In genomic region chr15:52021892-52022540, GRCh38 we compare ENCODE assay signal across 9 cellular contexts. TPM values are rescaled to one million over a fixed set of nuclear protein-coding genes. Genes with fewer than 3 reads are reported as not detected.
DNase-seq lines count a peak whose midpoint lies in the region; ATAC-seq and TF ChIP-seq lines count a peak whose summit lies in the region.
"Had no signal": no experiment of that assay in that cellular context is flagged by ENCODE, and none has a peak within 500 bp of the region (broad histone marks: within the 10 kb centered on the region; RNA-seq: fewer than 3 reads in every experiment).

No MANE protein-coding gene starts in this region.

- no peak for ATAC-seq in activated naive CD8-positive, alpha-beta T cell treated with anti-CD3 and anti-CD28 coated beads, Interleukin-2, amount 50 U/mL, for 24 hours
- no peak for ATAC-seq in GM21723 (IDR thresholded peaks at IDR 0.05; ENCODE audit: unreplicated experiment)
- ATAC-seq in HG03439 (IDR thresholded peaks at IDR 0.05; ENCODE audit: unreplicated experiment): no peak

- H3K9me3 Mint-ChIP-seq in activated T-cell treated with anti-CD3 and anti-CD28 coated beads, Interleukin-2, amount 50 U/mL, for 24 hours: no peaks in the 10 kb centered on the region
- no peaks in the 10 kb centered on the region for H3K9me3 Mint-ChIP-seq in activated naive CD8-positive, alpha-beta T cell treated with anti-CD3 and anti-CD28 coated beads, Interleukin-2, amount 50 U/mL, for 24 hours

- H3K27me3 ChIP-seq in iPS-20b (ENCODE audit: insufficient read depth, low read length): no peaks in the 10 kb centered on the region
- H3K27me3 ChIP-seq in thyroid gland: no peaks in the 10 kb centered on the region

- no peaks in the 10 kb centered on the region for H3K36me3 ChIP-seq in iPS-20b (ENCODE audit: insufficient read depth, low read depth, low read length)
- no peaks in the 10 kb centered on the region for H3K36me3 ChIP-seq in thyroid gland

- H3K9me3 ChIP-seq in iPS-20b (ENCODE audit: insufficient read depth, low read depth, low read length) (no peaks in the 10 kb centered on the region), thyroid gland (no peaks in the 10 kb centered on the region)

- H3K4me1 ChIP-seq in iPS-20b (ENCODE audit: insufficient read depth, low read length) (peaks cover 11% of the 10 kb centered on the region; the same call in 1 of the 2 replicates), thyroid gland (peaks cover 13 to 24% of the 10 kb centered on the region in 2 donors)

- H3K27ac Mint-ChIP-seq in activated T-cell treated with anti-CD3 and anti-CD28 coated beads, Interleukin-2, amount 50 U/mL, for 24 hours: peak overlapping the region; percentile 75
- H3K27ac Mint-ChIP-seq in activated naive CD8-positive, alpha-beta T cell treated with anti-CD3 and anti-CD28 coated beads, Interleukin-2, amount 50 U/mL, for 24 hours: no peak overlapping the region

- 51 to 58% methylated on average over 10 of the region's 10 CpGs for WGBS in thyroid gland, 2 donors

- H3K27me3 Mint-ChIP-seq in activated T-cell treated with anti-CD3 and anti-CD28 coated beads, Interleukin-2, amount 50 U/mL, for 24 hours: no peaks in the 10 kb centered on the region
- peaks cover 2% of the 10 kb centered on the region for H3K27me3 Mint-ChIP-seq in activated naive CD8-positive, alpha-beta T cell treated with anti-CD3 and anti-CD28 coated beads, Interleukin-2, amount 50 U/mL, for 24 hours

- no peak overlapping the region for H3K9ac ChIP-seq in iPS-20b (ENCODE audit: low read depth, low read length)

- intact Hi-C loops in thyroid gland (cut with DNase I): no loop called here

- H3K4me1 Mint-ChIP-seq in activated T-cell treated with anti-CD3 and anti-CD28 coated beads, Interleukin-2, amount 50 U/mL, for 24 hours (ENCODE audit: low read depth): peaks cover 56% of the 10 kb centered on the region
- H3K4me1 Mint-ChIP-seq in activated naive CD8-positive, alpha-beta T cell treated with anti-CD3 and anti-CD28 coated beads, Interleukin-2, amount 50 U/mL, for 24 hours: peaks cover 47% of the 10 kb centered on the region

- H3K4me3 Mint-ChIP-seq in activated T-cell treated with anti-CD3 and anti-CD28 coated beads, Interleukin-2, amount 50 U/mL, for 24 hours: peak overlapping the region; percentile 89
- peak overlapping the region; percentile 34 for H3K4me3 Mint-ChIP-seq in activated naive CD8-positive, alpha-beta T cell treated with anti-CD3 and anti-CD28 coated beads, Interleukin-2, amount 50 U/mL, for 24 hours

- no peak for DNase-seq in activated T-cell treated with anti-CD3 and anti-CD28 coated beads, Interleukin-2, amount 50 U/mL, for 24 hours
- DNase-seq in activated T-cell treated with anti-CD3 and anti-CD28 coated beads for 4 hours (no peak), thyroid gland (peak; percentile 18 to 48), ecto neural progenitor cell (ENCODE audit: low spot score) (no peak)
- DNase-seq in activated naive CD8-positive, alpha-beta T cell treated with anti-CD3 and anti-CD28 coated beads, Interleukin-2, amount 50 U/mL, for 24 hours: no peak
- DNase-seq: activated CD4-positive, alpha-beta T cell treated with anti-CD3 and anti-CD28 coated beads, Interleukin-2, amount 50 U/mL, for 1 hour had no signal

- H3K27ac ChIP-seq in iPS-20b (ENCODE audit: low read length): no peak overlapping the region
- H3K27ac ChIP-seq in thyroid gland: peak overlapping the region; percentile 81 to 96 (median 95)

- peaks cover 32% of the 10 kb centered on the region for H3K36me3 Mint-ChIP-seq in activated T-cell treated with anti-CD3 and anti-CD28 coated beads, Interleukin-2, amount 50 U/mL, for 24 hours (ENCODE audit: low read depth)
- peaks cover 2% of the 10 kb centered on the region for H3K36me3 Mint-ChIP-seq in activated naive CD8-positive, alpha-beta T cell treated with anti-CD3 and anti-CD28 coated beads, Interleukin-2, amount 50 U/mL, for 24 hours (ENCODE audit: low read depth)

- TF ChIP-seq POLR2A in thyroid gland (IDR thresholded peaks at IDR 0.05): no peak

- H3K4me3 ChIP-seq in iPS-20b (ENCODE audit: low read length): 0 out of 2 replicates have a peak overlapping the region, but pooled peaks have one; percentile 86
- no peak overlapping the region for H3K4me3 ChIP-seq in thyroid gland (replicated peaks in 1 of 3)

- no peak for TF ChIP-seq CTCF in thyroid gland (IDR thresholded peaks at IDR 0.05)

RNA-seq across cellular contexts. Expression of gene MAPK6, which starts 3.0 kb away (rescaled TPM):
- 10 to 100 TPM; 27.3 to 61.3 (median 30.9) TPM for total RNA-seq in thyroid gland

RNA-seq across cellular contexts. Expression of gene LEO1, which starts 50.4 kb away (rescaled TPM):
- 10 to 100 TPM; 13.2 to 26.9 (median 19.5) TPM for total RNA-seq in thyroid gland

Comparison
In these comparisons a context has a peak if more than half of its experiments do, and no peak if none do; other contexts are left out.
1. DNase-seq: peak in thyroid gland (2 of 2); none in activated T-cell treated with anti-CD3 and anti-CD28 coated beads, Interleukin-2, amount 50 U/mL, for 24 hours (single experiment), activated T-cell treated with anti-CD3 and anti-CD28 coated beads for 4 hours (single experiment), activated naive CD8-positive, alpha-beta T cell treated with anti-CD3 and anti-CD28 coated beads, Interleukin-2, amount 50 U/mL, for 24 hours (single experiment) and ecto neural progenitor cell (single experiment).